Comparison of ENCODE assay signal across 26 cellular contexts in the genomic region with DNA sequence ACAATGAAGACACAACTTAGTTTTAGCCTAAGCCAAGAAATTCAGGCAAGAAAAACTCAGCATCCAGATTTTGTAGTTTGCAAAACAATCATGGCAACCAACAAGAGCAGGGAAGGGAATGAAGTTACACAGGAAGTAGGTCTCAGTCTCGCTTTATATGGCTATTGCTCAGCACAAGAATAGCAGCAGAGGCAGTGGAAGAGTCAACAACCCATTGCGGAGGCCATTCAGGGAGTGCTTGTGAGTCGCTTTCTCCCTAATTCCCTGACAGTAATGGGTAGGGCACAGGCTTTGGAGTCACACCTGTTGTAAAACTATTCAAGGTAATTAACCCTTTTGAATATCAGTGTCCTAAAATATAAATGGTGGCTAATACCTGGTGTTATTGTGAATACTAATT.
"Had no signal": no experiment of that assay in that cellular context is flagged by ENCODE, and none has a peak within 500 bp of the region (broad histone marks: within the 10 kb centered on the region; RNA-seq: fewer than 3 reads in every experiment).

No MANE protein-coding gene starts in this region.

- H3K27ac ChIP-seq: colonic mucosa, heart right ventricle, left lung, lower lobe of right lung, neural progenitor cell, pancreas, stomach, thoracic aorta had no signal

- H3K36me3 ChIP-seq: colonic mucosa, heart right ventricle, left lung, lower lobe of right lung, neural progenitor cell, pancreas, stomach, thoracic aorta had no signal

- H3K4me3 Mint-ChIP-seq: endodermal cell; immature natural killer cell; memory B cell; natural killer cell treated with Interleukin-12 subunit alpha and Interleukin-12 subunit beta and Interleukin-15 and Interleukin-18, amount 100 ng/mL, for 72 hours; neural progenitor cell; type B pancreatic cell had no signal

- DNase-seq: colonic mucosa; effector CD4-positive, alpha-beta T cell; endodermal cell; heart right ventricle; immature natural killer cell; left lung; lower lobe of right lung; midbrain; occipital lobe; pancreas; right cardiac atrium; small intestine; stimulated activated CD4-positive, alpha-beta T cell treated with anti-CD3 and anti-CD28 coated beads, Interleukin-12 subunit alpha, Interleukin-12 subunit beta, amount 100 ng/mL, for 4 hours; stimulated activated naive CD4-positive, alpha-beta T cell; stomach; substantia nigra had no signal

- H3K27me3 ChIP-seq: colonic mucosa, heart right ventricle, left lung, neural progenitor cell, pancreas, stomach had no signal

- H3K27me3 Mint-ChIP-seq: memory B cell; natural killer cell treated with Interleukin-12 subunit alpha and Interleukin-12 subunit beta and Interleukin-15 and Interleukin-18, amount 100 ng/mL, for 72 hours; progenitor cell of endocrine pancreas; type B pancreatic cell had no signal

- H3K9ac ChIP-seq: neural progenitor cell had no signal

- H3K4me3 ChIP-seq: colonic mucosa, heart right ventricle, left lung, lower lobe of right lung, neural progenitor cell, pancreas, stomach, thoracic aorta had no signal

- H3K27ac Mint-ChIP-seq: endodermal cell; immature natural killer cell; memory B cell; natural killer cell treated with Interleukin-12 subunit alpha and Interleukin-12 subunit beta and Interleukin-15 and Interleukin-18, amount 100 ng/mL, for 72 hours; neural progenitor cell; progenitor cell of endocrine pancreas; type B pancreatic cell had no signal

- H3K4me1 ChIP-seq: colonic mucosa, heart right ventricle, left lung, lower lobe of right lung, neural progenitor cell, pancreas, stomach had no signal

- H3K4me2 ChIP-seq: neural progenitor cell had no signal

- H3K4me1 Mint-ChIP-seq: immature natural killer cell, memory B cell had no signal

- ATAC-seq: heart right ventricle; left lung; lower lobe of right lung; natural killer cell treated with Interleukin-12 subunit alpha and Interleukin-12 subunit beta and Interleukin-15 and Interleukin-18, amount 100 ng/mL, for 72 hours; pancreas; right cardiac atrium had no signal

- H3K9me3 ChIP-seq: colonic mucosa, heart right ventricle, left lung, lower lobe of right lung, pancreas, stomach, thoracic aorta had no signal

- H3K9me3 Mint-ChIP-seq: endodermal cell, neural progenitor cell had no signal

- H2AFZ ChIP-seq: neural progenitor cell had no signal

- FAIRE-seq: endothelial cell of umbilical vein, frontal cortex, keratinocyte, pancreas, small intestine, urothelium cell line had no signal

- H3K36me3 Mint-ChIP-seq: immature natural killer cell, memory B cell, neural progenitor cell, type B pancreatic cell had no signal
